In the genomic region with DNA sequence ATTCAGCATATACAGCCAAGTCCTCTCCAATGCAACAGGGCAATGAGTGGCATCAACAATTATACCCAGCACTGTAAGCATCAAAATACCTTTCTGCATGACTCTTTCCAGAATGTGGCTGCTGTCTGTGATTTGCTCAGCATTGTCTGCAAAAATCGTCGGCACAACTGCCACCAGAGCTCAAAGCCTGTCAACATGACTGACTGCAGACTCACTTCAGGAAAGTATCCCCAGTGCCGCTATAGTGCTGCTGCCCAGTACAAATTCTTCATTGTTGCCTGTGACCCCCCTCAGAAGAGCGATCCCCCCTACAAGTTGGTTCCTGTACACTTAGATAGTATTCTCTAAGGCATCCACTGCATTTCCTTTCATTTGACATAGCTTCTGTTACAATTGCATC, we compare ENCODE assay signal across 12 cellular contexts. TPM values are rescaled to one million over a fixed set of nuclear protein-coding genes. Genes with fewer than 3 reads are reported as not detected.
DNase-seq lines count a peak whose midpoint lies in the region; ATAC-seq, FAIRE-seq and TF ChIP-seq lines count a peak whose summit lies in the region.
"Had no signal": no experiment of that assay in that cellular context is flagged by ENCODE, and none has a peak within 500 bp of the region (broad histone marks: within the 10 kb centered on the region; RNA-seq: fewer than 3 reads in every experiment).

No MANE protein-coding gene starts in this region.

- H3K79me2 ChIP-seq in DOHH2 (ENCODE audit: control insufficient read depth, low read length): no peaks in the 10 kb centered on the region
- H3K79me2 ChIP-seq in OCI-LY7 (ENCODE audit: insufficient read depth, low read depth, low read length): no peaks in the 10 kb centered on the region
- H3K79me2 ChIP-seq in endothelial cell of umbilical vein (ENCODE audit: control insufficient read depth, insufficient read depth, low read length): no peaks in the 10 kb centered on the region
- H3K79me2 ChIP-seq in parathyroid adenoma: no peaks in the 10 kb centered on the region

- BruUV-seq in OCI-LY7 (replicated peaks; lab: Mats Ljungman, UMichigan) (no TSS peak), endothelial cell of umbilical vein (replicated peaks; lab: Mats Ljungman, UMichigan) (no TSS peak)

- H2AFZ ChIP-seq in OCI-LY7 (ENCODE audit: low read length) (peak overlapping the region; percentile 38; the same call in 1 of the 2 replicates), endothelial cell of umbilical vein (ENCODE audit: low read depth, low read length) (peak overlapping the region; percentile 72), parathyroid adenoma (no peak overlapping the region)

- CTCF ChIA-PET in OCI-LY7 (lab: Charles Lee; ENCODE audit: unreplicated experiment): no interaction called here
- CTCF ChIA-PET in endothelial cell of umbilical vein (lab: Charles Lee): interaction anchor here (0.6 to 2.4 kb wide), 8 partner anchors 13 to 89 kb away, joined by 4 to 20 read pairs (median 6); partner anchors contain the start of gene RNASE1

- H3K27ac ChIP-seq in DOHH2 (ENCODE audit: low read depth, low read length): no peak overlapping the region
- H3K27ac ChIP-seq in OCI-LY7 (ENCODE audit: low read depth, low read length, poor library complexity, severe bottlenecking): peak overlapping the region; percentile 5
- no peak overlapping the region for H3K27ac ChIP-seq in endothelial cell of umbilical vein (ENCODE audit: insufficient read depth, low read depth, low read length)
- H3K27ac ChIP-seq in parathyroid adenoma: no peak overlapping the region
- no peak overlapping the region for H3K27ac ChIP-seq in aorta (ENCODE audit: low read depth in 1 of 2, low read length in 2 of 2)

- intact Hi-C loops in OCI-LY7 (cut with micrococcal nuclease; ENCODE audit: unreplicated experiment) (no loop called here), endothelial cell of umbilical vein (cut with micrococcal nuclease) (loop anchor here (1.0 to 10.0 kb wide), 4 partner anchors 7 to 193 kb away; partner anchors contain the start of gene RNASE1), aorta (cut with DNase I) (no loop called here)

- 0 out of 2 replicates have a peak, but pooled peaks cover 2% of the 10 kb centered on the region for H3F3A ChIP-seq in DOHH2 (ENCODE audit: control insufficient read depth, insufficient read depth)

- H3K4me2 ChIP-seq in DOHH2 (ENCODE audit: low read length): peak overlapping the region; percentile 46
- peak overlapping the region; percentile 41 for H3K4me2 ChIP-seq in OCI-LY7 (ENCODE audit: low read length)
- H3K4me2 ChIP-seq in endothelial cell of umbilical vein (ENCODE audit: insufficient read depth, low read length): peak overlapping the region; percentile 84
- no peak overlapping the region for H3K4me2 ChIP-seq in parathyroid adenoma (ENCODE audit: low read length)

- peak overlapping the region; percentile 38 for H3K9ac ChIP-seq in endothelial cell of umbilical vein (replicated peaks; ENCODE audit: extremely low read depth, insufficient read depth, low read length)
- no peak overlapping the region for H3K9ac ChIP-seq in parathyroid adenoma

- H3K9me3 ChIP-seq in DOHH2 (ENCODE audit: control insufficient read depth, insufficient read depth, low read length): no peaks in the 10 kb centered on the region
- no peaks in the 10 kb centered on the region for H3K9me3 ChIP-seq in OCI-LY7 (ENCODE audit: low read length)
- no peaks in the 10 kb centered on the region for H3K9me3 ChIP-seq in endothelial cell of umbilical vein (replicated peaks; ENCODE audit: control insufficient read depth, insufficient read depth, low read length)
- H3K9me3 ChIP-seq in parathyroid adenoma (ENCODE audit: control insufficient read depth, low read length): no peaks in the 10 kb centered on the region
- H3K9me3 ChIP-seq in aorta (ENCODE audit: control insufficient read depth, low read length): no peaks in the 10 kb centered on the region
- H3K9me3 ChIP-seq: MG63 had no signal

- no peak for DNase-seq in OCI-LY7 (ENCODE audit: low spot score)
- DNase-seq in endothelial cell of umbilical vein (ENCODE audit: low read depth, low spot score): peak; percentile 32
- DNase-seq in aorta: no peak
- DNase-seq in NCI-H1694 treated with DMSO at 0.1 percent for 48 hours (lab: John Stamatoyannopoulos, UW): no peak
- DNase-seq in activated CD4-positive, alpha-beta T cell treated with anti-CD3 and anti-CD28 coated beads, Interleukin-2, amount 50 U/mL, for 1 hour: no peak
- DNase-seq: MG63, SHP77 had no signal

- WGBS in aorta, 2 donors: 16 to 26% methylated on average over 4 of the region's 4 CpGs

- POLR2A ChIA-PET in OCI-LY7 (lab: Charles Lee): interaction anchor here (0.5 to 1.9 kb wide), 2 partner anchors 18 to 45 kb away, joined by 4 to 8 read pairs; no protein-coding TSS in a partner anchor
- POLR2A ChIA-PET in endothelial cell of umbilical vein (lab: Charles Lee): interaction anchor here (1.8 kb wide), 1 partner anchor 18 kb away, joined by 7 read pairs; no protein-coding TSS in a partner anchor

- peaks cover 31% of the 10 kb centered on the region for H3K4me1 ChIP-seq in DOHH2 (ENCODE audit: control insufficient read depth, low read length)
- H3K4me1 ChIP-seq in OCI-LY7 (ENCODE audit: insufficient read depth, low read length, poor library complexity, severe bottlenecking): peaks cover 28% of the 10 kb centered on the region
- peaks cover 20% of the 10 kb centered on the region for H3K4me1 ChIP-seq in endothelial cell of umbilical vein (ENCODE audit: control insufficient read depth, extremely low read depth, insufficient read depth, low read length)
- no peaks in the 10 kb centered on the region for H3K4me1 ChIP-seq in parathyroid adenoma
- H3K4me1 ChIP-seq in aorta (ENCODE audit: control insufficient read depth in 1 of 2, insufficient read depth in 2 of 2, low read length in 2 of 2): no peaks in the 10 kb centered on the region

- TF ChIP-seq CTCF in DOHH2 (IDR thresholded peaks at IDR 0.05; ENCODE audit: low read depth, low read length, poor library complexity, severe bottlenecking): no peak
- TF ChIP-seq CTCF in OCI-LY7 (conservative IDR thresholded peaks at IDR 0.05; ENCODE audit: low read length): no peak
- TF ChIP-seq CTCF in endothelial cell of umbilical vein (IDR thresholded peaks at IDR 0.05; ENCODE audit: extremely low read depth in 1 of 2, insufficient read depth in 1 of 2, low read depth in 1 of 2, low read length in 2 of 2): no peak
- TF ChIP-seq CTCF in parathyroid adenoma (IDR thresholded peaks at IDR 0.05): no peak

- H4K20me1 ChIP-seq in DOHH2 (ENCODE audit: control insufficient read depth, insufficient read depth, low read depth, low read length) (no peaks in the 10 kb centered on the region), OCI-LY7 (ENCODE audit: insufficient read depth, low read length) (no peaks in the 10 kb centered on the region), endothelial cell of umbilical vein (replicated peaks; ENCODE audit: control insufficient read depth, extremely low read depth, insufficient read depth, low read length) (no peaks in the 10 kb centered on the region)

- no peaks in the 10 kb centered on the region for H3K9me1 ChIP-seq in endothelial cell of umbilical vein (replicated peaks; ENCODE audit: control insufficient read depth, extremely low read depth, insufficient read depth, low read length)

- no peaks in the 10 kb centered on the region for H3K36me3 ChIP-seq in DOHH2 (ENCODE audit: control insufficient read depth, low read length)
- H3K36me3 ChIP-seq in OCI-LY7 (ENCODE audit: insufficient read depth, low read length): no peaks in the 10 kb centered on the region
- H3K36me3 ChIP-seq in endothelial cell of umbilical vein (ENCODE audit: control insufficient read depth in 2 of 2, extremely low read depth in 1 of 2, insufficient read depth in 2 of 2, low read length in 2 of 2): no peaks in the 10 kb centered on the region
- H3K36me3 ChIP-seq in parathyroid adenoma (ENCODE audit: control insufficient read depth, insufficient read depth, low read length): no peaks in the 10 kb centered on the region
- no peaks in the 10 kb centered on the region for H3K36me3 ChIP-seq in aorta (ENCODE audit: control insufficient read depth in 1 of 2, insufficient read depth in 2 of 2, low read length in 1 of 2)
- H3K36me3 ChIP-seq: MG63 had no signal

- H3K9me2 ChIP-seq in DOHH2 (replicated peaks; ENCODE audit: control insufficient read depth, low read length): no peaks in the 10 kb centered on the region
- no peaks in the 10 kb centered on the region for H3K9me2 ChIP-seq in OCI-LY7 (ENCODE audit: insufficient read depth, low read length)

- H3K4me3 ChIP-seq in DOHH2 (ENCODE audit: low read length) (peak overlapping the region; percentile 15), OCI-LY7 (ENCODE audit: low read depth, low read length, poor library complexity, severe bottlenecking) (peak overlapping the region; percentile 18), endothelial cell of umbilical vein (replicated peaks in 1 of 3; ENCODE audit: insufficient read depth in 1 of 3, low read depth in 1 of 3, low read length in 3 of 3) (peak overlapping the region in 1 of 3 experiments; percentile 35), parathyroid adenoma (ENCODE audit: low read depth, low read length) (peak overlapping the region; percentile 27), aorta (ENCODE audit: low read length in 2 of 2) (no peak overlapping the region)
- H3K4me3 ChIP-seq: MG63 had no signal

- peak; percentile 59 for FAIRE-seq in endothelial cell of umbilical vein (lab: Jason Lieb, UNC)
- FAIRE-seq: G401.6 had no signal

- H3K27me3 ChIP-seq in DOHH2 (ENCODE audit: control insufficient read depth, low read length): peaks cover 11% of the 10 kb centered on the region; the same call in 1 of the 2 replicates
- peaks cover 2 to 10% of the 10 kb centered on the region in 2 experiments for H3K27me3 ChIP-seq in endothelial cell of umbilical vein (ENCODE audit: control insufficient read depth in 2 of 2, insufficient read depth in 2 of 2, low read length in 2 of 2)
- no peaks in the 10 kb centered on the region for H3K27me3 ChIP-seq in parathyroid adenoma (ENCODE audit: control insufficient read depth, insufficient read depth, low read length)
- no peaks in the 10 kb centered on the region for H3K27me3 ChIP-seq in aorta (ENCODE audit: control insufficient read depth in 1 of 2, insufficient read depth in 2 of 2, low read length in 1 of 2)
- H3K27me3 ChIP-seq: MG63 had no signal

- no peak for ATAC-seq in aorta (ENCODE audit: low FRiP score)
- no peak for ATAC-seq in esophagus mucosa
- ATAC-seq: HCT116 had no signal

- TF ChIP-seq POLR2A in endothelial cell of umbilical vein (IDR thresholded peaks at IDR 0.05; ENCODE audit: low read depth, low read length): no peak

- dilution Hi-C loops in endothelial cell of umbilical vein (cut with MboI; ENCODE audit: extremely low pct_ligation_motif_present, low sequenced_read_pairs): no loop called here

RNA-seq across cellular contexts. Expression of gene RNASE6, which starts 0.7 kb away (rescaled TPM):
- total RNA-seq in OCI-LY7 (2014; rRNA removed; shearing (Covaris generic)): 0.33 and 2.9 TPM in 2 replicates
- total RNA-seq in OCI-LY7 (2022) (1.2 and 1.7 TPM in 2 replicates), endothelial cell of umbilical vein (0.33 TPM in 1 of 2 replicates, not detected in the other), aorta (10 to 100 TPM; 14.8 to 18.8 TPM), esophagus mucosa (0.40 TPM)
- polyA plus RNA-seq in endothelial cell of umbilical vein (0.70 and 0.79 TPM in 2 replicates), aorta (10 to 100 TPM in 1 of 2 donors, 1 to 10 TPM in 1; 4.8 to 21.8 TPM)
- 0.52 and 0.54 TPM in 2 replicates for polyA plus RNA-seq in endothelial cell of umbilical vein (2011; cell fraction: cytosol; rRNA removed)
- not detected in 2 replicates for polyA plus RNA-seq in endothelial cell of umbilical vein (2011; cell fraction: nucleus; rRNA removed)
- 0.28 TPM in 1 of 2 replicates, not detected in the other for polyA plus RNA-seq in endothelial cell of umbilical vein (2012)
- polyA minus RNA-seq in endothelial cell of umbilical vein: 0.80 and 1.0 TPM in 2 replicates
- not detected for polyA minus RNA-seq in endothelial cell of umbilical vein (2011; cell fraction: cytosol; rRNA and poly(A)+ RNA removed)
- not detected in 2 replicates for polyA minus RNA-seq in endothelial cell of umbilical vein (2011; cell fraction: nucleus; rRNA and poly(A)+ RNA removed)

RNA-seq across cellular contexts. Expression of gene EDDM3B, which starts 13.6 kb away (rescaled TPM):
- not detected in 2 replicates for total RNA-seq in OCI-LY7 (2014; rRNA removed; shearing (Covaris generic))
- total RNA-seq in OCI-LY7 (2022) (not detected in 2 replicates), endothelial cell of umbilical vein (not detected in 2 replicates), aorta (not detected), esophagus mucosa (not detected)
- polyA plus RNA-seq in endothelial cell of umbilical vein (not detected in 2 replicates), aorta (not detected)
- polyA plus RNA-seq in endothelial cell of umbilical vein (2011; cell fraction: cytosol; rRNA removed): not detected in 2 replicates
- not detected in 2 replicates for polyA plus RNA-seq in endothelial cell of umbilical vein (2011; cell fraction: nucleus; rRNA removed)
- polyA plus RNA-seq in endothelial cell of umbilical vein (2012): not detected in 2 replicates
- not detected in 2 replicates for polyA minus RNA-seq in endothelial cell of umbilical vein
- polyA minus RNA-seq in endothelial cell of umbilical vein (2011; cell fraction: cytosol; rRNA and poly(A)+ RNA removed): not detected
- polyA minus RNA-seq in endothelial cell of umbilical vein (2011; cell fraction: nucleus; rRNA and poly(A)+ RNA removed): not detected in 2 replicates

RNA-seq across cellular contexts. Expression of gene RNASE1, which starts 20.8 kb away (rescaled TPM):
- not detected in 2 replicates for total RNA-seq in OCI-LY7 (2014; rRNA removed; shearing (Covaris generic))
- total RNA-seq in OCI-LY7 (2022): not detected in 2 replicates
- 182 and 216 TPM in 2 replicates for total RNA-seq in endothelial cell of umbilical vein
- 909 and 1,090 TPM in 2 replicates for polyA plus RNA-seq in endothelial cell of umbilical vein
- polyA plus RNA-seq in endothelial cell of umbilical vein (2011; cell fraction: cytosol; rRNA removed): 669 and 743 TPM in 2 replicates
- 138 and 187 TPM in 2 replicates for polyA plus RNA-seq in endothelial cell of umbilical vein (2011; cell fraction: nucleus; rRNA removed)
- polyA plus RNA-seq in endothelial cell of umbilical vein (2012): 111 TPM in 2 replicates
- polyA minus RNA-seq in endothelial cell of umbilical vein: 628 and 752 TPM in 2 replicates
- polyA minus RNA-seq in endothelial cell of umbilical vein (2011; cell fraction: cytosol; rRNA and poly(A)+ RNA removed): not detected
- polyA minus RNA-seq in endothelial cell of umbilical vein (2011; cell fraction: nucleus; rRNA and poly(A)+ RNA removed): 35.0 and 51.5 TPM in 2 replicates
- total RNA-seq in aorta: 100 to 1,000 TPM; 264 to 499 TPM
- polyA plus RNA-seq in aorta: 100 to 1,000 TPM in 1 of 2 donors, 10 to 100 TPM in 1; 86.4 to 312 TPM
- total RNA-seq in esophagus mucosa: 8.6 TPM

RNA-seq across cellular contexts. Expression of gene EDDM3A, which starts 36.1 kb away (rescaled TPM):
- total RNA-seq in OCI-LY7 (2014; rRNA removed; shearing (Covaris generic)): not detected in 2 replicates
- total RNA-seq in OCI-LY7 (2022) (not detected in 2 replicates), endothelial cell of umbilical vein (not detected in 2 replicates), aorta (not detected), esophagus mucosa (not detected)
- polyA plus RNA-seq in endothelial cell of umbilical vein (not detected in 2 replicates), aorta (not detected)
- polyA plus RNA-seq in endothelial cell of umbilical vein (2011; cell fraction: cytosol; rRNA removed): not detected in 2 replicates
- not detected in 2 replicates for polyA plus RNA-seq in endothelial cell of umbilical vein (2011; cell fraction: nucleus; rRNA removed)
- not detected in 2 replicates for polyA plus RNA-seq in endothelial cell of umbilical vein (2012)
- not detected in 2 replicates for polyA minus RNA-seq in endothelial cell of umbilical vein
- not detected for polyA minus RNA-seq in endothelial cell of umbilical vein (2011; cell fraction: cytosol; rRNA and poly(A)+ RNA removed)
- not detected in 2 replicates for polyA minus RNA-seq in endothelial cell of umbilical vein (2011; cell fraction: nucleus; rRNA and poly(A)+ RNA removed)

Comparison
In these comparisons a context has a peak if more than half of its experiments do, and no peak if none do; other contexts are left out.
1. H3K4me3 ChIP-seq: peak in DOHH2 (single experiment), OCI-LY7 (single experiment) and parathyroid adenoma (single experiment); none in aorta (0 of 2).
2. RNA of gene RNASE6, which starts 0.7 kb away (total RNA-seq): 14.8 to 18.8 TPM in aorta; 0.33 to 2.9 TPM in OCI-LY7, 0.40 TPM in esophagus mucosa (single experiment) and 0.33 TPM in endothelial cell of umbilical vein; every median in the first group is over 4 times any median in the second.
3. RNA of gene RNASE1, which starts 20.8 kb away (total RNA-seq): 264 to 499 TPM in aorta and 182 to 216 TPM in endothelial cell of umbilical vein; 8.6 TPM in esophagus mucosa (single experiment) and not detected in OCI-LY7; every median in the first group is over 10 times any median in the second.